In genomic region chr13:65834897-65835296, GRCh38 we compare ENCODE assay signal across 24 cellular contexts.
"Had no signal": no experiment of that assay in that cellular context is flagged by ENCODE, and none has a peak within 500 bp of the region (broad histone marks: within the 10 kb centered on the region; RNA-seq: fewer than 3 reads in every experiment).

No MANE protein-coding gene starts in this region.

- H3K4me1 ChIP-seq: esophagus squamous epithelium, foreskin keratinocyte, gastroesophageal sphincter, heart left ventricle, left lung, prostate gland, spleen, testis, tibial artery had no signal

- ATAC-seq: effector memory CD8-positive, alpha-beta T cell; foreskin keratinocyte; gastroesophageal sphincter; heart left ventricle; left cardiac atrium; left lung; naive thymus-derived CD8-positive, alpha-beta T cell; right cardiac atrium; stimulated activated memory B cell treated with anti-CD40 and anti-IgM and Interleukin-4, amounts not matched to agents 10 μg/mL and 1 μg/mL and 100 μg/mL, for 72 hours; stimulated activated naive CD8-positive, alpha-beta T cell treated with anti-CD3 and anti-CD28 coated beads, Interleukin-15, Interleukin-2, amounts not matched to agents 100 U/mL and 50 U/mL, for 24 hours had no signal

- H3K9me3 ChIP-seq: esophagus squamous epithelium, gastroesophageal sphincter, heart left ventricle, left lung, prostate gland, testis, tibial artery had no signal

- H2AFZ ChIP-seq: hepatocyte had no signal

- DNase-seq: cortex of kidney; effector memory CD8-positive, alpha-beta T cell; erythroblast; esophagus squamous epithelium; foreskin keratinocyte; heart left ventricle; left cardiac atrium; left lung; mesendoderm; naive thymus-derived CD8-positive, alpha-beta T cell; nephron progenitor cell; nucleus accumbens; right cardiac atrium; spleen; stimulated activated CD4-positive, alpha-beta T cell treated with anti-CD3 and anti-CD28 coated beads, Interleukin-4, amount 100 ng/mL, for 4 hours; stimulated activated naive CD8-positive, alpha-beta T cell treated with anti-CD3 and anti-CD28 coated beads, Interleukin-15, Interleukin-2, amounts not matched to agents 100 U/mL and 50 U/mL, for 24 hours; substantia nigra; testis; tibial artery had no signal

- H3K27me3 ChIP-seq: esophagus squamous epithelium, foreskin keratinocyte, gastroesophageal sphincter, heart left ventricle, hepatocyte, left lung, spleen, testis, tibial artery had no signal

- H3K79me2 ChIP-seq: hepatocyte had no signal

- H3K27ac ChIP-seq: esophagus squamous epithelium, foreskin keratinocyte, gastroesophageal sphincter, heart left ventricle, hepatocyte, left lung, prostate gland, skin epidermis, spleen, testis, tibial artery had no signal

- H3K4me3 ChIP-seq: esophagus squamous epithelium, gastroesophageal sphincter, heart left ventricle, hepatocyte, left lung, prostate gland, skin epidermis, spleen, testis, tibial artery had no signal

- H3K36me3 ChIP-seq: esophagus squamous epithelium, gastroesophageal sphincter, heart left ventricle, left lung, prostate gland, spleen, tibial artery had no signal

- H3K4me2 ChIP-seq: hepatocyte had no signal
